In the genomic region with DNA sequence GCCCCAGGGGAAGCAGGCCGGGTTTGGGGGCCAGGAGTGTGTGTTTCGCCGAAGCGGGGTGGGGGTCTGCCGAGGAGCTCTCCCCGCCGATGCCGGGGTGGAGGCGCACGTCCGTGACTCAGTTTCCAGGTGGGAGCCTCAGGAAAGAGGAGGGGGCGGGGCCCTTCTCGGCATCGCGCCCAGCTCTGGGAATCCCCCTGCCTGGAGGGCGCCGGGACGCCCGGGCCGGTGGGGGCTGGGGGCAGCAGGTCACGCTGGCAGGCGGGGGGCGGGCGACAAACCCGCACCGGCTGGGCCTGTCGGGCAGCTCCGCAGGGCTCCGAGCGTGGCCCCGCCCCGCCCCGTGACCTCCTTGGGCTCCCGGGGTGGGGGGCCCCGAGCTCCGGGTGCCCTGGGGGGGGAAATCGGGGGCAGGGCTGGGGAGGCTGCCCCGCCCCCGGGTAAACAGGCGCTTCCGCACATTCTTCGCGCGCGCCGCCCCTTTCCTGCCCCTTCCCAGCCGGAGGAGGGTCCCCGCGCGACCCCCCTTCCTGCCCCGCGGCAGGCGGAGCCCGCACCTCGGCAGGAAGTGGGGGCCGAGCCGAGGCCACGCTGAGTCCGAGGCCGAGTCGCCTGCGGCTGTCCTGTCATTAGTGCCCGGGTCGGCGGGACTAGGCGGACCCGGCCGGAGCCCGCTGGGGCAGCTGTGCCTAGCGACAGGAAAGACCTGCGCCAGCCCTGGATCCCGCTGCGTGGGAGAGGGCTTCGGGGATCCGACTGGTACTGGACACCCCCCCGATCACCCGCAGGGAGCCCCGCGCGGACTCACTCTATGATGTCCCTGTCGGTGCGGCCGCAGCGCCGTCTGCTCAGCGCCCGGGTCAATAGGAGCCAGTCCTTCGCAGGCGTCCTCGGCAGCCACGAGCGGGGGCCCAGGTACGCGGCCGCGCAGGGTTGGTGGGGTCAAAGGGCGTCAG, we compare ENCODE assay signal across 10 cellular contexts. TPM values are rescaled to one million over a fixed set of nuclear protein-coding genes. Genes with fewer than 3 reads are reported as not detected.
DNase-seq lines count a peak whose midpoint lies in the region; ATAC-seq and TF ChIP-seq lines count a peak whose summit lies in the region.
"Had no signal": no experiment of that assay in that cellular context is flagged by ENCODE, and none has a peak within 500 bp of the region (broad histone marks: within the 10 kb centered on the region; RNA-seq: fewer than 3 reads in every experiment).

No MANE protein-coding gene starts in this region.

- H3K27ac ChIP-seq in neural cell (ENCODE audit: low read length): no peak overlapping the region

- H3K36me3 Mint-ChIP-seq in activated T-cell treated with anti-CD3 and anti-CD28 coated beads, Interleukin-2, amount 50 U/mL, for 4 hours (ENCODE audit: insufficient read depth): peaks cover 5% of the 10 kb centered on the region

- H3K36me3 ChIP-seq in neural cell (ENCODE audit: insufficient read depth, low read length): no peaks in the 10 kb centered on the region

- H3K79me2 ChIP-seq in neural cell (replicated peaks; ENCODE audit: insufficient read depth, low read length): peaks cover 2% of the 10 kb centered on the region

- peak overlapping the region; percentile 52 for H3K9ac ChIP-seq in neural cell (ENCODE audit: low read length)

- peak overlapping the region; percentile 79 for H3K4me3 Mint-ChIP-seq in activated T-cell treated with anti-CD3 and anti-CD28 coated beads, Interleukin-2, amount 50 U/mL, for 4 hours

- peaks cover 10% of the 10 kb centered on the region for H3K27me3 ChIP-seq in neural cell (ENCODE audit: insufficient read depth, low read depth, low read length)

- peak; percentile 53 to 57 for ATAC-seq in activated T-cell treated with anti-CD3 and anti-CD28 coated beads, Interleukin-2, amount 50 U/mL, for 4 hours
- no peak for ATAC-seq in HG02571 (IDR thresholded peaks at IDR 0.05; ENCODE audit: unreplicated experiment)

- peaks cover 38% of the 10 kb centered on the region for H3K4me1 Mint-ChIP-seq in activated T-cell treated with anti-CD3 and anti-CD28 coated beads, Interleukin-2, amount 50 U/mL, for 4 hours (ENCODE audit: low read depth)

- TF ChIP-seq CTCF in GM12865 (IDR thresholded peaks at IDR 0.05; ENCODE audit: insufficient read depth, low read depth, low read length, missing control alignments): no peak
- TF ChIP-seq CTCF in fibroblast of mammary gland (conservative IDR thresholded peaks at IDR 0.05; ENCODE audit: control insufficient read depth, insufficient read depth, low read depth, low read length): no peak
- no peak for TF ChIP-seq CTCF in neural cell (IDR thresholded peaks at IDR 0.05; ENCODE audit: poor library complexity, severe bottlenecking)

- DNase-seq in GM12865 (ENCODE audit: low read depth) (peak; percentile 66), HuH-7.5 (ENCODE audit: low spot score) (peak; percentile 61), fibroblast of mammary gland (ENCODE audit: low read depth) (no peak), ureter (ENCODE audit: low spot score) (peak; percentile 74), MV-4-11 (lab: John Stamatoyannopoulos, UW) (no peak)
- peak; percentile 46 for DNase-seq in activated T-cell treated with anti-CD3 and anti-CD28 coated beads, Interleukin-2, amount 50 U/mL, for 4 hours

- no peaks in the 10 kb centered on the region for H3K9me3 Mint-ChIP-seq in activated T-cell treated with anti-CD3 and anti-CD28 coated beads, Interleukin-2, amount 50 U/mL, for 4 hours

- H3K9me2 ChIP-seq in neural cell (ENCODE audit: insufficient read depth, low read length): no peaks in the 10 kb centered on the region

- TF ChIP-seq RAD21 in neural cell (conservative IDR thresholded peaks at IDR 0.05): no peak

- no peak overlapping the region for H2AFZ ChIP-seq in neural cell (ENCODE audit: low read depth, low read length)

- H3K4me2 ChIP-seq in neural cell (ENCODE audit: low read length): peak overlapping the region; percentile 51

- no peaks in the 10 kb centered on the region for H3K9me3 ChIP-seq in neural cell (ENCODE audit: low read length)

- no peaks in the 10 kb centered on the region for H3F3A ChIP-seq in neural cell (ENCODE audit: insufficient read depth, low read length, poor library complexity, severe bottlenecking)

- TF ChIP-seq EP300 in neural cell (conservative IDR thresholded peaks at IDR 0.05; ENCODE audit: poor library complexity, severe bottlenecking): no peak

- H4K20me1 ChIP-seq in neural cell (ENCODE audit: insufficient read depth): peaks cover 8% of the 10 kb centered on the region

- H3K4me3 ChIP-seq in GM12865 (ENCODE audit: low read depth, low read length) (peak overlapping the region; percentile 66), fibroblast of mammary gland (ENCODE audit: control insufficient read depth, low read depth, low read length) (peak overlapping the region; percentile 62), neural cell (ENCODE audit: low read length) (peak overlapping the region; percentile 65)

- H3K27me3 Mint-ChIP-seq in activated T-cell treated with anti-CD3 and anti-CD28 coated beads, Interleukin-2, amount 50 U/mL, for 4 hours (ENCODE audit: low read depth): no peaks in the 10 kb centered on the region

TF ChIP-seq in neural cell, 6 proteins besides CTCF, POLR2A, EP300 and RAD21:
- no peak for TF ChIP-seq SMC3 (conservative IDR thresholded peaks at IDR 0.05; ENCODE audit: poor library complexity)
- TF ChIP-seq, protein P1, sequence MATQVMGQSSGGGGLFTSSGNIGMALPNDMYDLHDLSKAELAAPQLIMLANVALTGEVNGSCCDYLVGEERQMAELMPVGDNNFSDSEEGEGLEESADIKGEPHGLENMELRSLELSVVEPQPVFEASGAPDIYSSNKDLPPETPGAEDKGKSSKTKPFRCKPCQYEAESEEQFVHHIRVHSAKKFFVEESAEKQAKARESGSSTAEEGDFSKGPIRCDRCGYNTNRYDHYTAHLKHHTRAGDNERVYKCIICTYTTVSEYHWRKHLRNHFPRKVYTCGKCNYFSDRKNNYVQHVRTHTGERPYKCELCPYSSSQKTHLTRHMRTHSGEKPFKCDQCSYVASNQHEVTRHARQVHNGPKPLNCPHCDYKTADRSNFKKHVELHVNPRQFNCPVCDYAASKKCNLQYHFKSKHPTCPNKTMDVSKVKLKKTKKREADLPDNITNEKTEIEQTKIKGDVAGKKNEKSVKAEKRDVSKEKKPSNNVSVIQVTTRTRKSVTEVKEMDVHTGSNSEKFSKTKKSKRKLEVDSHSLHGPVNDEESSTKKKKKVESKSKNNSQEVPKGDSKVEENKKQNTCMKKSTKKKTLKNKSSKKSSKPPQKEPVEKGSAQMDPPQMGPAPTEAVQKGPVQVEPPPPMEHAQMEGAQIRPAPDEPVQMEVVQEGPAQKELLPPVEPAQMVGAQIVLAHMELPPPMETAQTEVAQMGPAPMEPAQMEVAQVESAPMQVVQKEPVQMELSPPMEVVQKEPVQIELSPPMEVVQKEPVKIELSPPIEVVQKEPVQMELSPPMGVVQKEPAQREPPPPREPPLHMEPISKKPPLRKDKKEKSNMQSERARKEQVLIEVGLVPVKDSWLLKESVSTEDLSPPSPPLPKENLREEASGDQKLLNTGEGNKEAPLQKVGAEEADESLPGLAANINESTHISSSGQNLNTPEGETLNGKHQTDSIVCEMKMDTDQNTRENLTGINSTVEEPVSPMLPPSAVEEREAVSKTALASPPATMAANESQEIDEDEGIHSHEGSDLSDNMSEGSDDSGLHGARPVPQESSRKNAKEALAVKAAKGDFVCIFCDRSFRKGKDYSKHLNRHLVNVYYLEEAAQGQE (IDR thresholded peaks at IDR 0.05; ENCODE audit: borderline replicate concordance): no peak
- TF ChIP-seq TAF1 (IDR thresholded peaks at IDR 0.05; ENCODE audit: low read depth): no peak
- no peak for TF ChIP-seq MXI1 (conservative IDR thresholded peaks at IDR 0.05; ENCODE audit: poor library complexity, severe bottlenecking)
- no peak for TF ChIP-seq EZH2 (IDR thresholded peaks at IDR 0.05; ENCODE audit: borderline replicate concordance, insufficient read depth, low read length, poor library complexity, severe bottlenecking)
- no peak for TF ChIP-seq POLR2AphosphoS5 (IDR thresholded peaks at IDR 0.05)

RNA-seq across cellular contexts. Expression of a gene that starts 9.3 kb away (rescaled TPM):
- 10 to 100 TPM; 17.9 to 26.2 (median 18.0) TPM for total RNA-seq in activated T-cell treated with anti-CD3 and anti-CD28 coated beads, Interleukin-2, amount 50 U/mL, for 4 hours
- 13.2 and 15.1 TPM in 2 replicates for polyA plus RNA-seq in neural cell
- 35.2 and 36.0 TPM in 2 replicates for polyA minus RNA-seq in neural cell
- 57.6 TPM for total RNA-seq in ureter

RNA-seq across cellular contexts. Expression of a gene that starts 24.4 kb away (rescaled TPM):
- total RNA-seq in activated T-cell treated with anti-CD3 and anti-CD28 coated beads, Interleukin-2, amount 50 U/mL, for 4 hours: 10 to 100 TPM; 53.7 to 59.3 (median 54.0) TPM
- polyA plus RNA-seq in neural cell: 40.4 and 42.8 TPM in 2 replicates
- polyA minus RNA-seq in neural cell: 66.6 and 67.0 TPM in 2 replicates
- 54.6 TPM for total RNA-seq in ureter

RNA-seq across cellular contexts. Expression of a gene that starts 54.6 kb away (rescaled TPM):
- not detected for total RNA-seq in activated T-cell treated with anti-CD3 and anti-CD28 coated beads, Interleukin-2, amount 50 U/mL, for 4 hours
- polyA plus RNA-seq in neural cell: not detected in 2 replicates
- polyA minus RNA-seq in neural cell: not detected in 2 replicates
- total RNA-seq in ureter: not detected
- total RNA-seq: M059J, subcutaneous adipose tissue had no signal

RNA-seq across cellular contexts. Expression of a gene that starts 57.0 kb away (rescaled TPM):
- total RNA-seq in activated T-cell treated with anti-CD3 and anti-CD28 coated beads, Interleukin-2, amount 50 U/mL, for 4 hours: 10 to 100 TPM; 36.0 to 49.1 (median 44.5) TPM
- 188 and 195 TPM in 2 replicates for polyA plus RNA-seq in neural cell
- polyA minus RNA-seq in neural cell: 176 and 188 TPM in 2 replicates
- total RNA-seq in ureter: 89.2 TPM

Comparison
In these comparisons a context has a peak if more than half of its experiments do, and no peak if none do; other contexts are left out.
1. DNase-seq: peak in GM12865 (single experiment), HuH-7.5 (single experiment), activated T-cell treated with anti-CD3 and anti-CD28 coated beads, Interleukin-2, amount 50 U/mL, for 4 hours (single experiment) and ureter (single experiment); none in fibroblast of mammary gland (single experiment) and MV-4-11 (single experiment).
2. Peak in every context shown above with its lines, with median percentiles within 50 percentile points of each other: H3K4me3 ChIP-seq.